In genomic region chr1:108691128-108691885, GRCh38 we compare ENCODE assay signal across 8 cellular contexts. TPM values are rescaled to one million over a fixed set of nuclear protein-coding genes. Genes with fewer than 3 reads are reported as not detected.
DNase-seq lines count a peak whose midpoint lies in the region; ATAC-seq and FAIRE-seq lines count a peak whose summit lies in the region.

No MANE protein-coding gene starts in this region.

- no peak for FAIRE-seq in HTR-8/SVneo (lab: Jason Lieb, UNC)

- H3K27ac ChIP-seq in CD8-positive, alpha-beta memory T cell (ENCODE audit: low read depth, low read length) = peak overlapping the region; percentile 96
- no peak overlapping the region for H3K27ac ChIP-seq in iPS DF 6.9 (ENCODE audit: low read length)

- peaks cover 10% of the 10 kb centered on the region for H3K36me3 ChIP-seq in CD8-positive, alpha-beta memory T cell (ENCODE audit: insufficient read depth, low read length)
- no peaks in the 10 kb centered on the region for H3K36me3 ChIP-seq in iPS DF 6.9 (ENCODE audit: control insufficient read depth, insufficient read depth, low read length)

- ATAC-seq in HG02678 (IDR thresholded peaks at IDR 0.05; ENCODE audit: unreplicated experiment) = peak; percentile 1
- peak; percentile 3 for ATAC-seq in activated CD8-positive, alpha-beta T cell treated with anti-CD3 and anti-CD28 coated beads, Interleukin-2, amount 10 ng/mL, durations not matched to agents 7 days and 5 days
- ATAC-seq in stimulated activated naive B cell treated with anti-CD40 and anti-IgM and Interleukin-4, amounts not matched to agents 10 μg/mL and 1 μg/mL and 100 μg/mL, for 72 hours (replicated peaks) = peak; percentile 1 to 2
- ATAC-seq in GM19397 (IDR thresholded peaks at IDR 0.05; ENCODE audit: unreplicated experiment) = no peak
- no peak for ATAC-seq in HG03460 (IDR thresholded peaks at IDR 0.05; ENCODE audit: unreplicated experiment)

- peak overlapping the region; percentile 91 to 100 (median 93) for H3K4me3 Mint-ChIP-seq in CD8-positive, alpha-beta memory T cell
- peak overlapping the region; percentile 96 for H3K4me3 Mint-ChIP-seq in activated CD8-positive, alpha-beta T cell treated with anti-CD3 and anti-CD28 coated beads, Interleukin-2, amount 10 ng/mL, durations not matched to agents 7 days and 5 days
- H3K4me3 Mint-ChIP-seq in stimulated activated naive B cell treated with anti-CD40 and anti-IgM and Interleukin-4, amounts not matched to agents 10 μg/mL and 1 μg/mL and 100 μg/mL, for 72 hours = peak overlapping the region; percentile 96 to 100

- POLR2A ChIA-PET in CD8-positive, alpha-beta memory T cell (lab: Charles Lee) = interaction anchor here (0.7 to 4.8 kb wide), 18 partner anchors 15 to 491 kb away, joined by 3 to 161 read pairs (median 6); partner anchors contain the start of genes EEIG2, ELAPOR1, HENMT1 and SLC25A24
- POLR2A ChIA-PET in activated CD8-positive, alpha-beta T cell treated with anti-CD3 and anti-CD28 coated beads, Interleukin-2, amount 10 ng/mL, durations not matched to agents 7 days and 5 days (lab: Charles Lee) = interaction anchor here (0.6 to 5.4 kb wide), 30 partner anchors 11 to 491 kb away, joined by 3 to 252 read pairs (median 6); partner anchors contain the start of genes EEIG2, HENMT1, SLC25A24 and STXBP3

- H3K36me3 Mint-ChIP-seq in CD8-positive, alpha-beta memory T cell = peaks cover 5 to 40% (median 8%) of the 10 kb centered on the region in 3 donors
- H3K36me3 Mint-ChIP-seq in activated CD8-positive, alpha-beta T cell treated with anti-CD3 and anti-CD28 coated beads, Interleukin-2, amount 10 ng/mL, durations not matched to agents 7 days and 5 days (ENCODE audit: low read depth) = peaks cover 37% of the 10 kb centered on the region
- H3K36me3 Mint-ChIP-seq in stimulated activated naive B cell treated with anti-CD40 and anti-IgM and Interleukin-4, amounts not matched to agents 10 μg/mL and 1 μg/mL and 100 μg/mL, for 72 hours = peaks cover 18 to 22% of the 10 kb centered on the region in 2 donors

- H3K4me1 ChIP-seq in CD8-positive, alpha-beta memory T cell (ENCODE audit: insufficient read depth, low read length) = peaks cover 34% of the 10 kb centered on the region
- no peaks in the 10 kb centered on the region for H3K4me1 ChIP-seq in iPS DF 6.9 (ENCODE audit: control insufficient read depth, insufficient read depth, low read length)

- CTCF ChIA-PET in CD8-positive, alpha-beta memory T cell (lab: Charles Lee) = interaction anchor here (1.0 to 5.4 kb wide), 19 partner anchors 8 to 206 kb away, joined by 3 to 134 read pairs (median 6); partner anchors contain the start of genes EEIG2, FNDC7 and HENMT1
- CTCF ChIA-PET in activated CD8-positive, alpha-beta T cell treated with anti-CD3 and anti-CD28 coated beads, Interleukin-2, amount 10 ng/mL, durations not matched to agents 7 days and 5 days (lab: Charles Lee) = interaction anchor here (0.7 to 5.6 kb wide), 24 partner anchors 9 to 491 kb away, joined by 3 to 103 read pairs (median 6); partner anchors contain the start of genes EEIG2, HENMT1 and SLC25A24

- WGBS in iPS DF 6.9 (ENCODE audit: insufficient coverage, insufficient read length) = 100% methylated on average over 2 of the region's 11 CpGs

- no peak for DNase-seq in CD8-positive, alpha-beta memory T cell
- no peak for DNase-seq in activated CD8-positive, alpha-beta T cell treated with anti-CD3 and anti-CD28 coated beads, Interleukin-2, amount 10 ng/mL, durations not matched to agents 7 days and 5 days
- DNase-seq in iPS DF 6.9 (ENCODE audit: low read depth, low spot score) = no peak
- DNase-seq in stimulated activated naive B cell treated with anti-CD40 and anti-IgM and Interleukin-4, amounts not matched to agents 10 μg/mL and 1 μg/mL and 100 μg/mL, for 72 hours = no peak
- DNase-seq in HTR-8/SVneo (ENCODE audit: insufficient read length, low spot score) = no peak

- no peaks in the 10 kb centered on the region for H3K9me3 Mint-ChIP-seq in CD8-positive, alpha-beta memory T cell
- H3K9me3 Mint-ChIP-seq in activated CD8-positive, alpha-beta T cell treated with anti-CD3 and anti-CD28 coated beads, Interleukin-2, amount 10 ng/mL, durations not matched to agents 7 days and 5 days (ENCODE audit: insufficient read depth) = no peaks in the 10 kb centered on the region
- no peaks in the 10 kb centered on the region for H3K9me3 Mint-ChIP-seq in stimulated activated naive B cell treated with anti-CD40 and anti-IgM and Interleukin-4, amounts not matched to agents 10 μg/mL and 1 μg/mL and 100 μg/mL, for 72 hours

- no peaks in the 10 kb centered on the region for H3K27me3 ChIP-seq in CD8-positive, alpha-beta memory T cell (ENCODE audit: insufficient read depth, low read length, poor library complexity, severe bottlenecking)
- H3K27me3 ChIP-seq in iPS DF 6.9 (ENCODE audit: control insufficient read depth, insufficient read depth, low read length) = no peaks in the 10 kb centered on the region

- H3K4me1 Mint-ChIP-seq in CD8-positive, alpha-beta memory T cell = peaks cover 34 to 42% (median 36%) of the 10 kb centered on the region in 3 donors
- peaks cover 34% of the 10 kb centered on the region for H3K4me1 Mint-ChIP-seq in activated CD8-positive, alpha-beta T cell treated with anti-CD3 and anti-CD28 coated beads, Interleukin-2, amount 10 ng/mL, durations not matched to agents 7 days and 5 days (ENCODE audit: low read depth)
- H3K4me1 Mint-ChIP-seq in stimulated activated naive B cell treated with anti-CD40 and anti-IgM and Interleukin-4, amounts not matched to agents 10 μg/mL and 1 μg/mL and 100 μg/mL, for 72 hours = peaks cover 13 to 25% of the 10 kb centered on the region in 2 donors

- peak overlapping the region; percentile 97 for H3K4me3 ChIP-seq in CD8-positive, alpha-beta memory T cell (ENCODE audit: low read length)
- H3K4me3 ChIP-seq in iPS DF 6.9 (ENCODE audit: low read length) = peak overlapping the region; percentile 82; the same call in 1 of the 2 replicates

- peak overlapping the region; percentile 91 to 100 (median 98) for H3K27ac Mint-ChIP-seq in CD8-positive, alpha-beta memory T cell
- peak overlapping the region; percentile 99 for H3K27ac Mint-ChIP-seq in activated CD8-positive, alpha-beta T cell treated with anti-CD3 and anti-CD28 coated beads, Interleukin-2, amount 10 ng/mL, durations not matched to agents 7 days and 5 days
- H3K27ac Mint-ChIP-seq in stimulated activated naive B cell treated with anti-CD40 and anti-IgM and Interleukin-4, amounts not matched to agents 10 μg/mL and 1 μg/mL and 100 μg/mL, for 72 hours = peak overlapping the region; percentile 99

- no peaks in the 10 kb centered on the region for H3K27me3 Mint-ChIP-seq in CD8-positive, alpha-beta memory T cell
- H3K27me3 Mint-ChIP-seq in activated CD8-positive, alpha-beta T cell treated with anti-CD3 and anti-CD28 coated beads, Interleukin-2, amount 10 ng/mL, durations not matched to agents 7 days and 5 days (ENCODE audit: low read depth) = no peaks in the 10 kb centered on the region
- no peaks in the 10 kb centered on the region for H3K27me3 Mint-ChIP-seq in stimulated activated naive B cell treated with anti-CD40 and anti-IgM and Interleukin-4, amounts not matched to agents 10 μg/mL and 1 μg/mL and 100 μg/mL, for 72 hours

- no peaks in the 10 kb centered on the region for H3K9me3 ChIP-seq in CD8-positive, alpha-beta memory T cell (ENCODE audit: low read length)
- no peaks in the 10 kb centered on the region for H3K9me3 ChIP-seq in iPS DF 6.9 (ENCODE audit: control insufficient read depth, insufficient read depth, low read length)

RNA-seq across cellular contexts. Expression of gene PRPF38B, which starts 0.8 kb away (rescaled TPM):
- total RNA-seq in CD8-positive, alpha-beta memory T cell = 10 to 100 TPM; 74.8 to 78.1 TPM
- polyA plus RNA-seq in CD8-positive, alpha-beta memory T cell = 32.3 TPM
- total RNA-seq in activated CD8-positive, alpha-beta T cell treated with anti-CD3 and anti-CD28 coated beads, Interleukin-2, amount 10 ng/mL, durations not matched to agents 7 days and 5 days = 10 to 100 TPM; 66.8 to 69.1 TPM

RNA-seq across cellular contexts. Expression of gene FNDC7, which starts 21.4 kb away (rescaled TPM):
- under 1 TPM in 1 of 2 experiments, not detected in 1; 0.09 TPM for total RNA-seq in CD8-positive, alpha-beta memory T cell
- not detected for polyA plus RNA-seq in CD8-positive, alpha-beta memory T cell
- not detected for total RNA-seq in activated CD8-positive, alpha-beta T cell treated with anti-CD3 and anti-CD28 coated beads, Interleukin-2, amount 10 ng/mL, durations not matched to agents 7 days and 5 days

RNA-seq across cellular contexts. Expression of gene HENMT1, which starts 30.4 kb away (rescaled TPM):
- total RNA-seq in CD8-positive, alpha-beta memory T cell = 10 to 100 TPM; 29.6 to 31.3 TPM
- 55.2 TPM for polyA plus RNA-seq in CD8-positive, alpha-beta memory T cell
- total RNA-seq in activated CD8-positive, alpha-beta T cell treated with anti-CD3 and anti-CD28 coated beads, Interleukin-2, amount 10 ng/mL, durations not matched to agents 7 days and 5 days = 10 to 100 TPM; 38.7 to 40.5 TPM

RNA-seq across cellular contexts. Expression of gene STXBP3, which starts 55.2 kb away (rescaled TPM):
- total RNA-seq in CD8-positive, alpha-beta memory T cell = 10 to 100 TPM; 43.2 to 43.3 TPM
- polyA plus RNA-seq in CD8-positive, alpha-beta memory T cell = 54.8 TPM
- total RNA-seq in activated CD8-positive, alpha-beta T cell treated with anti-CD3 and anti-CD28 coated beads, Interleukin-2, amount 10 ng/mL, durations not matched to agents 7 days and 5 days = 10 to 100 TPM; 41.8 to 44.3 TPM

Comparison
In these comparisons a context has a peak if more than half of its experiments do, and no peak if none do; other contexts are left out.
1. ATAC-seq: peak in HG02678 (single experiment), activated CD8-positive, alpha-beta T cell treated with anti-CD3 and anti-CD28 coated beads, Interleukin-2, amount 10 ng/mL, durations not matched to agents 7 days and 5 days (single experiment) and stimulated activated naive B cell treated with anti-CD40 and anti-IgM and Interleukin-4, amounts not matched to agents 10 μg/mL and 1 μg/mL and 100 μg/mL, for 72 hours (2 of 2); none in GM19397 (single experiment) and HG03460 (single experiment).
2. Peak in every context shown above with its lines, with median percentiles within 50 percentile points of each other: H3K27ac Mint-ChIP-seq and H3K4me3 Mint-ChIP-seq.